Comparison of ENCODE assay signal across 10 cellular contexts in the genomic region with DNA sequence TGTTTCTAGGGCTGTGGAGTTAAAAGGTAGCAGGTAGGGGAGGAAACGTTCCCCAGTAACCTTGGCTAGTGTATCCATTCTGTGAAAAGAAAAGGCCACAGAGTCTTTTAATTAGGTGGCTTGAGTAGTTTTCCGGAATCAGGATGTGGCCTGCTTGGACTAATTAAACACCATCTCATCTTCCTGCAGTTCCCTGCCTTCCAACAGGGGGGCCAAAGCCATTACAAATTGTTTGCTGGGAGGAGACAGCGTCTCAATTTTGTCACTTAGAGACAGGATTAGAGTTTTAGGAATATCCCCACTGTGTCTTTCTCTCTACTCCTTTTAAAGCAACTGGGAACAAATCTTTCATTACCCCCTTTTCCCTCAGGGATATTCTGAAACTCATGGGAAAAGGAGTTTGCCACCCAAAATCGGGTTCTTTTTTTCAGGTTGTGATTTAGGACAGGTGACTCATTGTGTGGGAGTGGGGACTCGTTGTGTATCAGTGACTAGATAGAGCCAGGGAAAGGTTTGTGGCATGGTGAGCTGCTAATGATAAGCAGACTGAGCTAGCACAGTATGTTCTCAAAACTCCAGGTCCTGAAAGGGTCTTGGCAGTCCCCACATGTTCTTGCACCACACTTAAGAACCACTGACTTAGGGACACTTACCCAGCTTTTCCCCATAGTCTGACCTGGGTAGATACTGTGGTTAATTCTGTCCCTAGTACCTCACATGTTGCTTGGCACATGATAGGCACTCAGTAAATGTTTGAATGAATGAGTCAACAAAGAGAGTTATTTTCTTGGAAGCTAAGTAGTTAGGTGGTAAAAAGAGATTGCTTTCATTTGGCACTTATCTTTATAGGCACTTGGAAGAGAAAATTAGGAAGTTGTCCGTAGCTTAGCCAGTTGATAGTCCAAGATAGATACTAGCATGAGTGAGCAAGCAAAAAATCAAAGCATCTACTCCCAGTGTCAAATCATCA. TPM values are rescaled to one million over a fixed set of nuclear protein-coding genes. Genes with fewer than 3 reads are reported as not detected.
DNase-seq lines count a peak whose midpoint lies in the region; ATAC-seq, FAIRE-seq and TF ChIP-seq lines count a peak whose summit lies in the region.
"Had no signal": no experiment of that assay in that cellular context is flagged by ENCODE, and none has a peak within 500 bp of the region (broad histone marks: within the 10 kb centered on the region; RNA-seq: fewer than 3 reads in every experiment).

No MANE protein-coding gene starts in this region.

- intact Hi-C loops in HepG2 (cut with micrococcal nuclease; ENCODE audit: unreplicated experiment) = no loop called here
- intact Hi-C loops in thyroid gland (cut with DNase I) = no loop called here

- no peak overlapping the region for H3K27ac ChIP-seq in endodermal cell (ENCODE audit: low read depth, low read length)
- H3K27ac ChIP-seq in HepG2 (ENCODE audit: extremely low read length, insufficient read depth, low read length) = no peak overlapping the region
- H3K27ac ChIP-seq in thyroid gland = peak overlapping the region in 2 of 3 donors; percentile 23 to 31
- H3K27ac ChIP-seq in brain microvascular endothelial cell = no peak overlapping the region

- H3K27me3 ChIP-seq in endodermal cell (ENCODE audit: control insufficient read depth, insufficient read depth, low read length, poor library complexity, severe bottlenecking) (no peaks in the 10 kb centered on the region), HepG2 (ENCODE audit: control insufficient read depth in 1 of 2, insufficient read depth in 2 of 2, low read length in 2 of 2) (no peaks in the 10 kb centered on the region), thyroid gland (no peaks in the 10 kb centered on the region), brain microvascular endothelial cell (replicated peaks) (no peaks in the 10 kb centered on the region)

- 71 to 79% methylated on average over 3 to 6 of the region's 6 CpGs for WGBS in endodermal cell (ENCODE audit: insufficient coverage in 1 of 2, insufficient read length in 1 of 2), 2 experiments
- WGBS in HepG2 (ENCODE audit: low lambda C conversion rate) = 84% methylated on average over 6 of the region's 6 CpGs
- 68 to 75% methylated on average over 6 of the region's 6 CpGs for WGBS in thyroid gland, 2 donors

- no peak overlapping the region for H3K4me3 Mint-ChIP-seq in endodermal cell
- no peak overlapping the region for H3K4me3 Mint-ChIP-seq in T-helper 17 cell
- H3K4me3 Mint-ChIP-seq: dendritic cell treated with granulocyte-macrophage colony-stimulating factor and Interleukin-4, amounts not matched to agents 40 ng/mL and 50 ng/mL, for 4 days had no signal

- TF ChIP-seq EP300 in HepG2 (IDR thresholded peaks at IDR 0.05; ENCODE audit: low read depth in 2 of 2, low read length in 2 of 2) (no peak), HepG2 (CRISPR knock-in tag; IDR thresholded peaks at IDR 0.05; ENCODE audit: borderline replicate concordance) (no peak)

- no peak for TF ChIP-seq RAD21 in HepG2 (CRISPR knock-in tag; IDR thresholded peaks at IDR 0.05)

- H3K4me3 ChIP-seq in LNCaP clone FGC (ENCODE audit: low read depth, low read length) (no peak overlapping the region), endodermal cell (ENCODE audit: low read length) (no peak overlapping the region), HepG2 (replicated peaks in 1 of 3; ENCODE audit: insufficient read depth in 1 of 3, low read depth in 2 of 3, low read length in 3 of 3) (no peak overlapping the region), thyroid gland (replicated peaks in 1 of 3) (no peak overlapping the region), brain microvascular endothelial cell (ENCODE audit: low read depth, low read length) (no peak overlapping the region)

- peaks cover 75% of the 10 kb centered on the region for H3K36me3 ChIP-seq in endodermal cell (ENCODE audit: control insufficient read depth, insufficient read depth, low read length)
- peaks cover 17 to 69% of the 10 kb centered on the region in 2 experiments for H3K36me3 ChIP-seq in HepG2 (replicated peaks in 1 of 2; ENCODE audit: control insufficient read depth in 1 of 2, insufficient read depth in 2 of 2, low read length in 2 of 2)
- peaks cover 43 to 63% of the 10 kb centered on the region in 2 donors for H3K36me3 ChIP-seq in thyroid gland
- H3K36me3 ChIP-seq in brain microvascular endothelial cell (replicated peaks) = peaks cover 54% of the 10 kb centered on the region

- H3K27ac Mint-ChIP-seq in endodermal cell (peak overlapping the region; percentile 69), T-helper 17 cell (no peak overlapping the region)
- H3K27ac Mint-ChIP-seq: dendritic cell treated with granulocyte-macrophage colony-stimulating factor and Interleukin-4, amounts not matched to agents 40 ng/mL and 50 ng/mL, for 4 days had no signal

- no peak for FAIRE-seq in HepG2 (lab: Jason Lieb, UNC)

- TF ChIP-seq POLR2A in HepG2 (IDR thresholded peaks at IDR 0.05; ENCODE audit: insufficient read depth in 1 of 2, low read depth in 2 of 2, low read length in 2 of 2) (no peak), thyroid gland (IDR thresholded peaks at IDR 0.05) (no peak)

- no peak overlapping the region for H3K4me2 ChIP-seq in HepG2 (ENCODE audit: low read depth, low read length)

- H3K36me3 Mint-ChIP-seq in endodermal cell (ENCODE audit: low read depth) = peaks cover 74% of the 10 kb centered on the region
- peaks cover 11% of the 10 kb centered on the region for H3K36me3 Mint-ChIP-seq in T-helper 17 cell (ENCODE audit: low read depth)

- H3K9me3 ChIP-seq in endodermal cell (ENCODE audit: control insufficient read depth, low read length) = no peaks in the 10 kb centered on the region
- no peaks in the 10 kb centered on the region for H3K9me3 ChIP-seq in HepG2 (ENCODE audit: low read length)
- H3K9me3 ChIP-seq in thyroid gland = no peaks in the 10 kb centered on the region
- no peaks in the 10 kb centered on the region for H3K9me3 ChIP-seq in T-helper 17 cell (ENCODE audit: control insufficient read depth, low read length, poor library complexity, severe bottlenecking)

- in situ Hi-C loops in HepG2 (cut with HindIII; ENCODE audit: extremely low pct_ligation_motif_present, low pct_unique_long_range_greater_than_20kb) (no loop called here), brain microvascular endothelial cell (cut with HindIII; ENCODE audit: low pct_ligation_motif_present, low sequenced_read_pairs) (no loop called here)

- H4K20me1 ChIP-seq in HepG2 (ENCODE audit: insufficient read depth, low read length) = no peaks in the 10 kb centered on the region

- no peak overlapping the region for H2AFZ ChIP-seq in HepG2 (ENCODE audit: low read length)
- H2AFZ ChIP-seq: parathyroid adenoma had no signal

- POLR2A ChIA-PET in HepG2 (lab: Yijun Ruan, JAX) = interaction anchor here (1.4 kb wide), 1 partner anchor 19 kb away, joined by 4 read pairs; no protein-coding TSS in a partner anchor

- DNase-seq in LNCaP clone FGC (ENCODE audit: low read depth) (peak; percentile 49), endodermal cell (no peak), HepG2 (ENCODE audit: low spot score) (no peak), thyroid gland (no peak), brain microvascular endothelial cell (no peak), T-helper 17 cell (no peak), GM20000 (ENCODE audit: low spot score) (no peak)

- no peak overlapping the region for H3K9ac ChIP-seq in endodermal cell (ENCODE audit: extremely low read depth, low read length, poor library complexity, severe bottlenecking)
- H3K9ac ChIP-seq in HepG2 (ENCODE audit: insufficient read depth, low read depth, low read length) = no peak overlapping the region
- H3K9ac ChIP-seq: parathyroid adenoma had no signal

- BruUV-seq in HepG2 (replicated peaks; lab: Mats Ljungman, UMichigan) = TSS peak; percentile 24

- H3K27me3 Mint-ChIP-seq in endodermal cell (ENCODE audit: insufficient read depth) (no peaks in the 10 kb centered on the region), T-helper 17 cell (no peaks in the 10 kb centered on the region)
- H3K27me3 Mint-ChIP-seq: dendritic cell treated with granulocyte-macrophage colony-stimulating factor and Interleukin-4, amounts not matched to agents 40 ng/mL and 50 ng/mL, for 4 days had no signal

- TF ChIP-seq CTCF in LNCaP clone FGC (IDR thresholded peaks at IDR 0.05; ENCODE audit: control insufficient read depth, extremely low read depth, insufficient read depth) (0 out of 2 replicates have a peak, but pooled peaks have one; percentile 7), endodermal cell (conservative IDR thresholded peaks at IDR 0.05) (no peak), HepG2 (CRISPR knock-in tag; IDR thresholded peaks at IDR 0.05) (no peak), thyroid gland (IDR thresholded peaks at IDR 0.05) (no peak), brain microvascular endothelial cell (IDR thresholded peaks at IDR 0.05; ENCODE audit: low read depth, low read length, missing control alignments) (no peak), GM20000 (IDR thresholded peaks at IDR 0.05; ENCODE audit: extremely low read depth, missing control alignments) (no peak)

- ATAC-seq in HepG2 (no peak), T-helper 17 cell (no peak), HG03095 (IDR thresholded peaks at IDR 0.05; ENCODE audit: unreplicated experiment) (no peak)

- no peaks in the 10 kb centered on the region for H3K79me2 ChIP-seq in HepG2 (ENCODE audit: insufficient read depth, low read length)
- H3K79me2 ChIP-seq: parathyroid adenoma had no signal

- no peaks in the 10 kb centered on the region for H3K9me3 Mint-ChIP-seq in endodermal cell
- H3K9me3 Mint-ChIP-seq: dendritic cell treated with granulocyte-macrophage colony-stimulating factor and Interleukin-4, amounts not matched to agents 40 ng/mL and 50 ng/mL, for 4 days had no signal

- H3K4me1 Mint-ChIP-seq in endodermal cell (peaks cover 38% of the 10 kb centered on the region), T-helper 17 cell (peaks cover 9% of the 10 kb centered on the region)

- H3K4me1 ChIP-seq in endodermal cell (ENCODE audit: control insufficient read depth, insufficient read depth, low read length) (peaks cover 18% of the 10 kb centered on the region), HepG2 (ENCODE audit: insufficient read depth, low read length) (no peaks in the 10 kb centered on the region), thyroid gland (peaks cover 0 to 21% of the 10 kb centered on the region in 2 donors)
- H3K4me1 ChIP-seq: parathyroid adenoma had no signal

- CTCF ChIA-PET in HepG2 (lab: Yijun Ruan, JAX; ENCODE audit: low intra/inter-chr PET ratio, low total read pairs) = interaction anchor here (1.1 to 5.5 kb wide), 5 partner anchors 72 to 239 kb away, joined by 3 to 38 read pairs (median 5); a partner anchor contains a TSS

RNA-seq across cellular contexts. Expression of a gene that starts 22.5 kb away (rescaled TPM):
- total RNA-seq in endodermal cell (100 to 1,000 TPM in 1 of 2 donors, 10 to 100 TPM in 1; 94.4 to 117 TPM), HepG2 (2016; rRNA removed; fragmentation: Illumina TruSeq; extraction: Trizol) (14.7 and 17.2 TPM in 2 replicates), thyroid gland (10 to 100 TPM; 50.0 to 60.9 (median 56.3) TPM), T-helper 17 cell (10 to 100 TPM; 33.6 to 47.6 TPM)
- polyA plus RNA-seq in endodermal cell (2013, experiment 1 of 2) = 64.8 TPM
- polyA plus RNA-seq in endodermal cell (2013, experiment 2 of 2) = 56.5 TPM
- total RNA-seq in HepG2 (2016; cell fraction: cytosol; rRNA removed; fragmentation: Illumina TruSeq; extraction: Trizol; ENCODE audit: low read depth) = 6.7 TPM in 2 replicates
- total RNA-seq in HepG2 (2016; cell fraction: insoluble cytoplasmic fraction; rRNA removed; fragmentation: Illumina TruSeq; extraction: Trizol) = 12.6 and 16.4 TPM in 2 replicates
- total RNA-seq in HepG2 (2016; cell fraction: membrane; rRNA removed; fragmentation: Illumina TruSeq; extraction: Trizol) = 7.1 and 7.2 TPM in 2 replicates
- total RNA-seq in HepG2 (2016; cell fraction: nucleus; rRNA removed; fragmentation: Illumina TruSeq; extraction: Trizol) = 23.2 and 23.6 TPM in 2 replicates
- 27.2 and 28.2 TPM in 2 replicates for polyA plus RNA-seq in HepG2 (2011; rRNA removed)
- polyA plus RNA-seq in HepG2 (2011; cell fraction: cytosol; rRNA removed) = 8.2 TPM in 2 replicates
- polyA plus RNA-seq in HepG2 (2011; cell fraction: nucleus; rRNA removed) = 142 and 147 TPM in 2 replicates
- 16.7 and 18.0 TPM in 2 replicates for polyA plus RNA-seq in HepG2 (2012)
- polyA plus RNA-seq in HepG2 (2016; cell fraction: cytosol; fragmentation: Illumina TruSeq; extraction: Trizol; ENCODE audit: low read depth) = 1.3 and 1.4 TPM in 2 replicates
- 12.9 and 15.4 TPM in 2 replicates for polyA plus RNA-seq in HepG2 (2016; cell fraction: insoluble cytoplasmic fraction; fragmentation: Illumina TruSeq; extraction: Trizol; ENCODE audit: low read depth)
- polyA plus RNA-seq in HepG2 (2016; cell fraction: membrane; fragmentation: Illumina TruSeq; extraction: Trizol; ENCODE audit: low read depth) = 2.8 and 3.9 TPM in 2 replicates
- polyA plus RNA-seq in HepG2 (2016; cell fraction: nucleus; fragmentation: Illumina TruSeq; extraction: Trizol; ENCODE audit: insufficient read depth, low read depth) = 58.6 and 63.7 TPM in 2 replicates
- 33.3 and 85.9 TPM in 2 replicates for polyA minus RNA-seq in HepG2 (2011; rRNA and poly(A)+ RNA removed; ENCODE audit: low replicate concordance)
- 9.0 and 10.7 TPM in 2 replicates for polyA minus RNA-seq in HepG2 (2011; cell fraction: cytosol; rRNA and poly(A)+ RNA removed)
- polyA minus RNA-seq in HepG2 (2011; cell fraction: nucleus; rRNA and poly(A)+ RNA removed) = 39.5 and 49.7 TPM in 2 replicates

RNA-seq across cellular contexts. Expression of a gene that starts 24.9 kb away (rescaled TPM):
- total RNA-seq in endodermal cell (10 to 100 TPM; 60.6 to 64.5 TPM), HepG2 (2016; rRNA removed; fragmentation: Illumina TruSeq; extraction: Trizol) (1.3 and 4.3 TPM in 2 replicates), thyroid gland (10 to 100 TPM; 14.4 to 32.5 (median 23.2) TPM), T-helper 17 cell (10 to 100 TPM in 1 of 2 donors, 1 to 10 TPM in 1; 7.4 to 10.0 TPM)
- polyA plus RNA-seq in endodermal cell (2013, experiment 1 of 2) = 18.9 TPM
- polyA plus RNA-seq in endodermal cell (2013, experiment 2 of 2) = 18.1 TPM
- 0.88 and 1.3 TPM in 2 replicates for total RNA-seq in HepG2 (2016; cell fraction: cytosol; rRNA removed; fragmentation: Illumina TruSeq; extraction: Trizol; ENCODE audit: low read depth)
- 1.2 and 3.2 TPM in 2 replicates for total RNA-seq in HepG2 (2016; cell fraction: insoluble cytoplasmic fraction; rRNA removed; fragmentation: Illumina TruSeq; extraction: Trizol)
- 0.86 and 1.1 TPM in 2 replicates for total RNA-seq in HepG2 (2016; cell fraction: membrane; rRNA removed; fragmentation: Illumina TruSeq; extraction: Trizol)
- 3.7 and 6.2 TPM in 2 replicates for total RNA-seq in HepG2 (2016; cell fraction: nucleus; rRNA removed; fragmentation: Illumina TruSeq; extraction: Trizol)
- polyA plus RNA-seq in HepG2 (2011; rRNA removed) = 5.2 and 10.3 TPM in 2 replicates
- polyA plus RNA-seq in HepG2 (2011; cell fraction: cytosol; rRNA removed) = 4.1 and 5.0 TPM in 2 replicates
- polyA plus RNA-seq in HepG2 (2011; cell fraction: nucleus; rRNA removed) = 17.3 and 21.3 TPM in 2 replicates
- 4.4 and 4.5 TPM in 2 replicates for polyA plus RNA-seq in HepG2 (2012)
- 1.1 and 1.5 TPM in 2 replicates for polyA plus RNA-seq in HepG2 (2016; cell fraction: cytosol; fragmentation: Illumina TruSeq; extraction: Trizol; ENCODE audit: low read depth)
- 1.5 and 2.9 TPM in 2 replicates for polyA plus RNA-seq in HepG2 (2016; cell fraction: insoluble cytoplasmic fraction; fragmentation: Illumina TruSeq; extraction: Trizol; ENCODE audit: low read depth)
- polyA plus RNA-seq in HepG2 (2016; cell fraction: membrane; fragmentation: Illumina TruSeq; extraction: Trizol; ENCODE audit: low read depth) = 1.1 and 1.2 TPM in 2 replicates
- 17.9 and 19.1 TPM in 2 replicates for polyA plus RNA-seq in HepG2 (2016; cell fraction: nucleus; fragmentation: Illumina TruSeq; extraction: Trizol; ENCODE audit: insufficient read depth, low read depth)
- 8.8 and 82.9 TPM in 2 replicates for polyA minus RNA-seq in HepG2 (2011; rRNA and poly(A)+ RNA removed; ENCODE audit: low replicate concordance)
- 3.7 and 4.7 TPM in 2 replicates for polyA minus RNA-seq in HepG2 (2011; cell fraction: cytosol; rRNA and poly(A)+ RNA removed)
- polyA minus RNA-seq in HepG2 (2011; cell fraction: nucleus; rRNA and poly(A)+ RNA removed) = 3.1 TPM in 2 replicates

Comparison
In these comparisons a context has a peak if more than half of its experiments do, and no peak if none do; other contexts are left out.
1. H3K27ac ChIP-seq: peak in thyroid gland (2 of 3); none in endodermal cell (single experiment), HepG2 (single experiment) and brain microvascular endothelial cell (single experiment).